Comparison of ENCODE assay signal across 8 cellular contexts in genomic region chrX:136909119-136909705, GRCh38. TPM values are rescaled to one million over a fixed set of nuclear protein-coding genes. Genes with fewer than 3 reads are reported as not detected.
A peak's percentile ranks its signal among the peaks of the same experiment; 100 is the strongest.
DNase-seq lines count a peak whose midpoint lies in the region; ATAC-seq, FAIRE-seq and TF ChIP-seq lines count a peak whose summit lies in the region.

No MANE protein-coding gene starts in this region.

- in situ Hi-C loops in mammary epithelial cell (cut with MboI; ENCODE audit: low sequenced_read_pairs in 2 of 2): no loop called here

- no peak for TF ChIP-seq EP300 in A549 (IDR thresholded peaks at IDR 0.05)

- intact Hi-C loops in mammary epithelial cell (cut with micrococcal nuclease): no loop called here

- peak overlapping the region; percentile 91 for H2AFZ ChIP-seq in mammary epithelial cell (ENCODE audit: low read depth, low read length)

- H3K36me3 ChIP-seq in mammary epithelial cell (ENCODE audit: insufficient read depth, low read length): no peaks in the 10 kb centered on the region

- POLR2A ChIA-PET in A549 (lab: Yijun Ruan, JAX): interaction anchor here (1.0 to 1.8 kb wide), 3 partner anchors 26 to 30 kb away, joined by 3 to 32 read pairs (median 3); partner anchors contain the start of gene RBMX

- H3K4me2 ChIP-seq in A549 (peak overlapping the region; percentile 84), mammary epithelial cell (ENCODE audit: insufficient read depth, low read depth, low read length) (peak overlapping the region; percentile 95)

- peak; percentile 21; the same call in 1 of the 2 replicates for TF ChIP-seq POLR2A in A549 (IDR thresholded peaks at IDR 0.05; ENCODE audit: low read length)

- peak; percentile 87 to 94 for DNase-seq in A549 (ENCODE audit: low read depth in 1 of 2, low spot score in 1 of 2)
- DNase-seq in NCI-H2196 (lab: John Stamatoyannopoulos, UW; ENCODE audit: unreplicated experiment): peak; percentile 60
- peak; percentile 70 for DNase-seq in mammary epithelial cell
- DNase-seq in inferior parietal cortex (ENCODE audit: extremely low spot score): peak; percentile 60
- peak; percentile 54 to 59 for DNase-seq in stimulated activated CD4-positive, alpha-beta T cell treated with anti-CD3 and anti-CD28 coated beads, Interleukin-12 subunit alpha, Interleukin-12 subunit beta, amount 100 ng/mL, for 24 hours (ENCODE audit: low read depth in 2 of 2)

- H3K4me3 ChIP-seq in A549 (peak overlapping the region; percentile 84), WI38 (ENCODE audit: low read depth, low read length) (peak overlapping the region; percentile 66), mammary epithelial cell (replicated peaks in 1 of 3; ENCODE audit: insufficient read depth in 1 of 3, low read depth in 2 of 3, low read length in 3 of 3) (peak overlapping the region; percentile 48 to 79 (median 65))

- FAIRE-seq in A549 (lab: Jason Lieb, UNC): no peak

- H3K27me3 ChIP-seq in mammary epithelial cell (ENCODE audit: insufficient read depth, low read length): no peaks in the 10 kb centered on the region

- TF ChIP-seq RAD21 in A549 (conservative IDR thresholded peaks at IDR 0.05 in 1 of 2, IDR thresholded peaks at IDR 0.05 in 1 of 2): no peak

- CTCF ChIA-PET in A549 (lab: Yijun Ruan, JAX): interaction anchor here (0.5 to 1.7 kb wide), 2 partner anchors 16 to 150 kb away, joined by 3 to 5 read pairs; no protein-coding TSS in a partner anchor
- CTCF ChIA-PET in mammary epithelial cell (lab: Charles Lee; ENCODE audit: low non-redundant PET): interaction anchor here (0.6 kb wide), 1 partner anchor 23 kb away, joined by 4 read pairs; no protein-coding TSS in a partner anchor

- H3K27ac ChIP-seq in A549 (peak overlapping the region; percentile 91 to 96), mammary epithelial cell (ENCODE audit: insufficient read depth, low read depth, low read length) (peak overlapping the region; percentile 85)

- ATAC-seq in A549: peak; percentile 86 to 88
- ATAC-seq in GM18858 (IDR thresholded peaks at IDR 0.05; ENCODE audit: unreplicated experiment): peak; percentile 41
- ATAC-seq in HG03095 (IDR thresholded peaks at IDR 0.05; ENCODE audit: unreplicated experiment): peak; percentile 61

- dilution Hi-C loops in mammary epithelial cell (cut with HindIII; ENCODE audit: low sequenced_read_pairs): no loop called here

- H3K9me3 ChIP-seq in A549 (no peaks in the 10 kb centered on the region), mammary epithelial cell (replicated peaks; ENCODE audit: insufficient read depth, low read length) (peaks cover 9% of the 10 kb centered on the region)

- no peaks in the 10 kb centered on the region for H4K20me1 ChIP-seq in mammary epithelial cell (ENCODE audit: insufficient read depth, low read length)

- 5% methylated on average over 4 of the region's 47 CpGs for WGBS in A549 (ENCODE audit: missing lambda C conversion rate)
- WGBS in mammary epithelial cell (ENCODE audit: low coverage, missing lambda C conversion rate): 4% methylated on average over 6 of the region's 47 CpGs

- H3K4me1 ChIP-seq in A549 (peaks cover 8% of the 10 kb centered on the region; the same call in 2 of the 3 replicates), mammary epithelial cell (ENCODE audit: insufficient read depth, low read length) (no peaks in the 10 kb centered on the region)

- H3K79me2 ChIP-seq in mammary epithelial cell (ENCODE audit: insufficient read depth, low read length): peaks cover 3% of the 10 kb centered on the region

- no TSS peak for BruUV-seq in mammary epithelial cell (replicated peaks; lab: Mats Ljungman, UMichigan)

- TF ChIP-seq CTCF in A549 (IDR thresholded peaks at IDR 0.05) (no peak), WI38 (IDR thresholded peaks at IDR 0.05; ENCODE audit: low read depth, low read length) (no peak), mammary epithelial cell (conservative IDR thresholded peaks at IDR 0.05 in 1 of 2, IDR thresholded peaks at IDR 0.05 in 1 of 2; ENCODE audit: extremely low read depth in 1 of 2, insufficient read depth in 1 of 2, low read depth in 1 of 2, low read length in 2 of 2) (no peak)

- H3K9ac ChIP-seq in mammary epithelial cell (ENCODE audit: insufficient read depth, low read length): peak overlapping the region; percentile 78

TF ChIP-seq in A549, 52 proteins besides CTCF, POLR2A, EP300 and RAD21:
- peak; percentile 54; the same call in 1 of the 2 replicates for TF ChIP-seq MYC (IDR thresholded peaks at IDR 0.05; ENCODE audit: borderline replicate concordance, low read length)
- peak; percentile 63 for TF ChIP-seq MAX (IDR thresholded peaks at IDR 0.05)
- TF ChIP-seq JUNB (IDR thresholded peaks at IDR 0.05): no peak
- TF ChIP-seq CEBPB (IDR thresholded peaks at IDR 0.05): peak in 1 of 2 experiments; percentile 80; a peak in 2 of 4 replicates
- TF ChIP-seq USF2 (IDR thresholded peaks at IDR 0.05): no peak
- 0 out of 2 replicates have a peak, but pooled peaks have one; percentile 35 for TF ChIP-seq E2F6 (IDR thresholded peaks at IDR 0.05; ENCODE audit: borderline replicate concordance, low read depth)
- 0 out of 2 replicates have a peak, but pooled peaks have one; percentile 16 for TF ChIP-seq GATA3 (IDR thresholded peaks at IDR 0.05; ENCODE audit: borderline replicate concordance)

RNA-seq across cellular contexts. Expression of gene RBMX, which starts 28.7 kb away (rescaled TPM):
- polyA plus RNA-seq in A549 (2011; rRNA removed) (220 and 278 TPM in 2 replicates), A549 (2017; fragmentation: RNase III; extraction: RNeasy Plus Mini Kit Qiagen cat#74134 plus additional on column Dnase treatment) (333 to 337 TPM (median 337 TPM) in 3 replicates), mammary epithelial cell (138 TPM)
- polyA plus RNA-seq in A549 (2012; cell fraction: cytosol; rRNA removed): 131 and 141 TPM in 2 replicates
- 114 and 217 TPM in 2 replicates for polyA plus RNA-seq in A549 (2012; cell fraction: nucleus; rRNA removed)
- polyA minus RNA-seq in A549 (2011; rRNA and poly(A)+ RNA removed): 117 TPM in 2 replicates
- 100 to 1,000 TPM; 123 to 170 TPM for total RNA-seq in mammary epithelial cell
- 160 TPM for polyA minus RNA-seq in mammary epithelial cell

Comparison
In these comparisons a context has a peak if more than half of its experiments do, and no peak if none do; other contexts are left out.
1. Peak in every context shown above with its lines: DNase-seq, ATAC-seq, H3K4me3 ChIP-seq and H3K27ac ChIP-seq.